ENCODE assay signal across 14 cellular contexts in genomic region chr5:177359451-177359851, GRCh38. TPM values are rescaled to one million over a fixed set of nuclear protein-coding genes. Genes with fewer than 3 reads are reported as not detected.
DNase-seq lines count a peak whose midpoint lies in the region; ATAC-seq and TF ChIP-seq lines count a peak whose summit lies in the region.
"Had no signal": no experiment of that assay in that cellular context is flagged by ENCODE, and none has a peak within 500 bp of the region (broad histone marks: within the 10 kb centered on the region; RNA-seq: fewer than 3 reads in every experiment).

No MANE protein-coding gene starts in this region.

- H4K20me1 ChIP-seq in OCI-LY1 (ENCODE audit: insufficient read depth, low read length): no peaks in the 10 kb centered on the region

- H2AFZ ChIP-seq in OCI-LY1 (ENCODE audit: low read length): no peak overlapping the region

- no peaks in the 10 kb centered on the region for H3K9me2 ChIP-seq in OCI-LY1 (ENCODE audit: low read depth, low read length)

- H3K9me3 ChIP-seq in cardiac muscle cell (ENCODE audit: low read depth): no peaks in the 10 kb centered on the region
- H3K9me3 ChIP-seq in right cardiac atrium (ENCODE audit: control insufficient read depth, low read length): no peaks in the 10 kb centered on the region
- no peaks in the 10 kb centered on the region for H3K9me3 ChIP-seq in OCI-LY1 (ENCODE audit: low read length)
- H3K9me3 ChIP-seq in skeletal muscle tissue (ENCODE audit: control insufficient read depth in 3 of 3, low read length in 3 of 3): no peaks in the 10 kb centered on the region

- no peaks in the 10 kb centered on the region for H3K27me3 Mint-ChIP-seq in effector memory CD8-positive, alpha-beta T cell

- ATAC-seq in right cardiac atrium (no peak), HG03565 (IDR thresholded peaks at IDR 0.05; ENCODE audit: unreplicated experiment) (no peak), GM19397 (IDR thresholded peaks at IDR 0.05; ENCODE audit: unreplicated experiment) (no peak)
- no peak for ATAC-seq in effector memory CD8-positive, alpha-beta T cell (replicated peaks)

- H3K27me3 ChIP-seq in cardiac muscle cell: no peaks in the 10 kb centered on the region
- H3K27me3 ChIP-seq in right cardiac atrium (ENCODE audit: control insufficient read depth, insufficient read depth): no peaks in the 10 kb centered on the region
- H3K27me3 ChIP-seq in OCI-LY1 (ENCODE audit: insufficient read depth, low read length): no peaks in the 10 kb centered on the region
- H3K27me3 ChIP-seq in skeletal muscle tissue (ENCODE audit: control insufficient read depth in 3 of 3, insufficient read depth in 3 of 3, low read length in 3 of 3): no peaks in the 10 kb centered on the region

- peak overlapping the region; percentile 81; the same call in 1 of the 2 replicates for H3K4me2 ChIP-seq in OCI-LY1 (ENCODE audit: low read length)

- no peaks in the 10 kb centered on the region for H3K79me2 ChIP-seq in OCI-LY1 (ENCODE audit: insufficient read depth, low read length)

- no peaks in the 10 kb centered on the region for H3F3A ChIP-seq in OCI-LY1 (ENCODE audit: insufficient read depth, low read length)

- peak overlapping the region; percentile 87 to 96 for H3K4me3 Mint-ChIP-seq in effector memory CD8-positive, alpha-beta T cell
- H3K4me3 Mint-ChIP-seq: endodermal cell had no signal

- H3K4me1 Mint-ChIP-seq in effector memory CD8-positive, alpha-beta T cell (ENCODE audit: low read depth in 2 of 2): peaks cover 70 to 71% of the 10 kb centered on the region in 2 donors

- H3K4me1 ChIP-seq in cardiac muscle cell (ENCODE audit: low read depth): peaks cover 25% of the 10 kb centered on the region
- H3K4me1 ChIP-seq in right cardiac atrium (ENCODE audit: control insufficient read depth, insufficient read depth, low read length): no peaks in the 10 kb centered on the region
- H3K4me1 ChIP-seq in OCI-LY1 (ENCODE audit: insufficient read depth, low read length, severe bottlenecking): peaks cover 69% of the 10 kb centered on the region
- peaks cover 29 to 40% (median 38%) of the 10 kb centered on the region in 3 donors for H3K4me1 ChIP-seq in skeletal muscle tissue (ENCODE audit: control insufficient read depth in 3 of 3, insufficient read depth in 3 of 3, low read length in 3 of 3)

- H3K9ac ChIP-seq in OCI-LY1 (ENCODE audit: low read length) (peak overlapping the region; percentile 13; the same call in 1 of the 2 replicates), skeletal muscle tissue (ENCODE audit: low read depth in 1 of 3, low read length in 3 of 3) (peak overlapping the region in 2 of 3 donors; percentile 20 to 50)

- H3K9me3 Mint-ChIP-seq in effector memory CD8-positive, alpha-beta T cell: no peaks in the 10 kb centered on the region
- H3K9me3 Mint-ChIP-seq: endodermal cell had no signal

- TF ChIP-seq CTCF in cardiac muscle cell (IDR thresholded peaks at IDR 0.05; ENCODE audit: low read depth, low read length) (no peak), OCI-LY1 (IDR thresholded peaks at IDR 0.05; ENCODE audit: low read length) (no peak)

- H3K36me3 Mint-ChIP-seq in effector memory CD8-positive, alpha-beta T cell (ENCODE audit: insufficient read depth): peaks cover 31% of the 10 kb centered on the region

- DNase-seq in cardiac muscle cell (ENCODE audit: low read depth in 1 of 2, low spot score in 1 of 2) (peak in 1 of 2 donors; percentile 48), right cardiac atrium (no peak)
- DNase-seq in effector memory CD8-positive, alpha-beta T cell: no peak
- DNase-seq in effector CD8-positive, alpha-beta T cell (lab: John Stamatoyannopoulos, UW): no peak
- DNase-seq: endodermal cell, foreskin fibroblast, NCI-H2171 treated with DMSO at 0.1 percent for 48 hours had no signal

- no peaks in the 10 kb centered on the region for H3K36me3 ChIP-seq in cardiac muscle cell
- no peaks in the 10 kb centered on the region for H3K36me3 ChIP-seq in OCI-LY1 (ENCODE audit: insufficient read depth, low read length)
- H3K36me3 ChIP-seq in skeletal muscle tissue (ENCODE audit: control insufficient read depth in 3 of 3, insufficient read depth in 3 of 3, low read length in 3 of 3): no peaks in the 10 kb centered on the region

- 61% methylated on average over 6 of the region's 6 CpGs for WGBS in right cardiac atrium

- peak overlapping the region; percentile 92 to 98 for H3K27ac Mint-ChIP-seq in effector memory CD8-positive, alpha-beta T cell

- H3K4me3 ChIP-seq in cardiac muscle cell (no peak overlapping the region), right cardiac atrium (ENCODE audit: low read length) (no peak overlapping the region), OCI-LY1 (ENCODE audit: low read depth, low read length, poor library complexity, severe bottlenecking) (peak overlapping the region; percentile 70), skeletal muscle tissue (ENCODE audit: low read length in 3 of 3) (no peak overlapping the region)
- H3K4me3 ChIP-seq: SK-N-MC had no signal

- H3K27ac ChIP-seq in cardiac muscle cell (peak overlapping the region; percentile 76), right cardiac atrium (ENCODE audit: low read length) (no peak overlapping the region), OCI-LY1 (ENCODE audit: low read depth, low read length, poor library complexity, severe bottlenecking) (peak overlapping the region; percentile 84), skeletal muscle tissue (ENCODE audit: low read depth, low read length) (no peak overlapping the region)
- H3K27ac ChIP-seq: SK-N-MC had no signal

- intact Hi-C loops in right cardiac atrium (cut with DNase I): no loop called here

RNA-seq across cellular contexts. Expression of gene RGS14, which starts 1.7 kb away (rescaled TPM):
- total RNA-seq in cardiac muscle cell (68.1 and 139 TPM in 2 replicates), right cardiac atrium (1 to 10 TPM; 3.8 to 5.1 (median 4.2) TPM), skeletal muscle tissue (12.5 TPM)
- polyA plus RNA-seq in cardiac muscle cell (33.6 and 76.5 TPM in 2 replicates), right cardiac atrium (4.6 TPM)

RNA-seq across cellular contexts. Expression of gene LMAN2, which starts 8.0 kb away (rescaled TPM):
- total RNA-seq in cardiac muscle cell (163 and 198 TPM in 2 replicates), right cardiac atrium (10 to 100 TPM; 59.0 to 74.3 (median 68.8) TPM), skeletal muscle tissue (124 TPM)
- polyA plus RNA-seq in cardiac muscle cell (213 and 261 TPM in 2 replicates), right cardiac atrium (109 TPM)

RNA-seq across cellular contexts. Expression of gene SLC34A1, which starts 24.8 kb away (rescaled TPM):
- total RNA-seq in cardiac muscle cell (not detected in 2 replicates), right cardiac atrium (not detected), skeletal muscle tissue (not detected)
- polyA plus RNA-seq in cardiac muscle cell (not detected in 2 replicates), right cardiac atrium (not detected)
- total RNA-seq: endodermal cell, HT-29, ureter had no signal

RNA-seq across cellular contexts. Expression of gene PFN3, which starts 41.0 kb away (rescaled TPM):
- not detected in 2 replicates for total RNA-seq in cardiac muscle cell
- polyA plus RNA-seq in cardiac muscle cell: not detected in 2 replicates
- total RNA-seq in right cardiac atrium: not detected
- not detected for polyA plus RNA-seq in right cardiac atrium
- total RNA-seq in skeletal muscle tissue: not detected
- total RNA-seq: endodermal cell, HT-29, ureter had no signal

RNA-seq across cellular contexts. Expression of gene MXD3, which starts 47.8 kb away (rescaled TPM):
- total RNA-seq in cardiac muscle cell (15.2 and 112 TPM in 2 replicates), right cardiac atrium (1 to 10 TPM; 2.4 to 3.6 (median 2.6) TPM), skeletal muscle tissue (5.7 TPM)
- polyA plus RNA-seq in cardiac muscle cell (7.3 and 50.5 TPM in 2 replicates), right cardiac atrium (1.7 TPM)

Comparison
In these comparisons a context has a peak if more than half of its experiments do, and no peak if none do; other contexts are left out.
1. H3K27ac ChIP-seq: peak in cardiac muscle cell (single experiment) and OCI-LY1 (single experiment); none in right cardiac atrium (single experiment) and skeletal muscle tissue (single experiment).